ENCODE assay signal across 1 cellular context in the genomic region with DNA sequence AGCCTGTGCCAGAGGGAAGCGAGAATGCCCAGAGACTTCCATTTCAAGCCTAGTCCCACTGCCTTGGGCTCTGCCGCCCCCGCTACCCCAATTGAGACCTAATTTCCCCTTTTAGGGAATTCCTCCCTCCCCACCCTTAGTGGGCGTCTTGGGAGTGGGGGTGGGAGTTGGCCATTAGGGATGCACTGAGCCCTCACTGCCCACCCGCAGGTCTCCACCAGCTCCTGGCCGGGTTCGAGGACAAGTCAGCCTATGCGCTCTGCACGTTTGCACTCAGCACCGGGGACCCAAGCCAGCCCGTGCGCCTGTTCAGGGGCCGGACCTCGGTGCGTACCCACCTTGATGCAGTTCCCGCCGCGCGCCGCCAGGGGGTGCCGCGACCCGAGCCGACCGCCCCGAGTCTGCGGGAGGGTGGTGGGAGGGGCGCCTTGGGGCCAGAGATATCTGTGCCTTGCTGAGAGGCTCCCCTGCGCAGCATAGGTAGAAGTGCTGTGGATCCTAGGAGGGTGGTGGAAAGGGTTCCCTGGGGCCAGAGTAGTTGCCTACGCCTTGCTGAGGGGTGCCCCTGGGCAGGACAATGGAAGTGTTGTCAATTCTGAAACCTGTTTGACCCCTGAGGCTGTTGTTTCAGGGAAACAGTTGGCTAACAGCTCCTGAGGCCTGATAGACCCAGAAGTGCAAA.
TF ChIP-seq lines count a peak whose summit lies in the region.

No MANE protein-coding gene starts in this region.

TF ChIP-seq in HepG2, 621 proteins besides CTCF, POLR2A, EP300 and RAD21 (continues in another document):
- TF ChIP-seq KLF13 (CRISPR knock-in tag; IDR thresholded peaks at IDR 0.05) (0 out of 2 replicates have a peak, but pooled peaks have one; percentile 79), ZNF235 (CRISPR knock-in tag; IDR thresholded peaks at IDR 0.05; ENCODE audit: borderline replicate concordance) (no peak), ZBTB38 (CRISPR knock-in tag; IDR thresholded peaks at IDR 0.05) (peak; percentile 98), ZBTB42 (CRISPR knock-in tag; IDR thresholded peaks at IDR 0.05) (no peak; the same call in 1 of the 2 replicates), HNRNPUL1 (IDR thresholded peaks at IDR 0.05; ENCODE audit: low read depth, low read length) (no peak), FIP1L1 (IDR thresholded peaks at IDR 0.05; ENCODE audit: borderline replicate concordance, insufficient read depth, low read depth, low read length) (no peak), HCFC1 (IDR thresholded peaks at IDR 0.05; ENCODE audit: low read depth, low read length) (no peak), BRCA1 (CRISPR knock-in tag; IDR thresholded peaks at IDR 0.05) (no peak), ZFP90 (CRISPR knock-in tag; IDR thresholded peaks at IDR 0.05; ENCODE audit: borderline replicate concordance) (peak; percentile 82), ATF7-NPFF (CRISPR knock-in tag; IDR thresholded peaks at IDR 0.05; ENCODE audit: low read depth) (peak; percentile 84; the same call in 1 of the 2 replicates), MIER3 (CRISPR knock-in tag; IDR thresholded peaks at IDR 0.05; ENCODE audit: borderline replicate concordance) (peak; percentile 80; the same call in 1 of the 2 replicates), ZNF510 (CRISPR knock-in tag; IDR thresholded peaks at IDR 0.05; ENCODE audit: low read depth) (no peak), NR2C2 (CRISPR knock-in tag; IDR thresholded peaks at IDR 0.05; ENCODE audit: borderline replicate concordance) (peak; percentile 48; the same call in 1 of the 2 replicates), ONECUT2 (CRISPR knock-in tag; IDR thresholded peaks at IDR 0.05) (no peak), FOXO1 (CRISPR knock-in tag; IDR thresholded peaks at IDR 0.05) (peak; percentile 88), CENPX (CRISPR knock-in tag; IDR thresholded peaks at IDR 0.05) (no peak), ZNF614 (CRISPR knock-in tag; IDR thresholded peaks at IDR 0.05; ENCODE audit: borderline replicate concordance) (peak; percentile 89; the same call in 1 of the 2 replicates), MAFG (CRISPR knock-in tag; IDR thresholded peaks at IDR 0.05) (no peak), GTF3A (CRISPR knock-in tag; conservative IDR thresholded peaks at IDR 0.05) (peak; percentile 62; the same call in 1 of the 2 replicates), TOPORS (CRISPR knock-in tag; IDR thresholded peaks at IDR 0.05) (peak; percentile 54; the same call in 1 of the 2 replicates)
- TF ChIP-seq, protein P1, sequence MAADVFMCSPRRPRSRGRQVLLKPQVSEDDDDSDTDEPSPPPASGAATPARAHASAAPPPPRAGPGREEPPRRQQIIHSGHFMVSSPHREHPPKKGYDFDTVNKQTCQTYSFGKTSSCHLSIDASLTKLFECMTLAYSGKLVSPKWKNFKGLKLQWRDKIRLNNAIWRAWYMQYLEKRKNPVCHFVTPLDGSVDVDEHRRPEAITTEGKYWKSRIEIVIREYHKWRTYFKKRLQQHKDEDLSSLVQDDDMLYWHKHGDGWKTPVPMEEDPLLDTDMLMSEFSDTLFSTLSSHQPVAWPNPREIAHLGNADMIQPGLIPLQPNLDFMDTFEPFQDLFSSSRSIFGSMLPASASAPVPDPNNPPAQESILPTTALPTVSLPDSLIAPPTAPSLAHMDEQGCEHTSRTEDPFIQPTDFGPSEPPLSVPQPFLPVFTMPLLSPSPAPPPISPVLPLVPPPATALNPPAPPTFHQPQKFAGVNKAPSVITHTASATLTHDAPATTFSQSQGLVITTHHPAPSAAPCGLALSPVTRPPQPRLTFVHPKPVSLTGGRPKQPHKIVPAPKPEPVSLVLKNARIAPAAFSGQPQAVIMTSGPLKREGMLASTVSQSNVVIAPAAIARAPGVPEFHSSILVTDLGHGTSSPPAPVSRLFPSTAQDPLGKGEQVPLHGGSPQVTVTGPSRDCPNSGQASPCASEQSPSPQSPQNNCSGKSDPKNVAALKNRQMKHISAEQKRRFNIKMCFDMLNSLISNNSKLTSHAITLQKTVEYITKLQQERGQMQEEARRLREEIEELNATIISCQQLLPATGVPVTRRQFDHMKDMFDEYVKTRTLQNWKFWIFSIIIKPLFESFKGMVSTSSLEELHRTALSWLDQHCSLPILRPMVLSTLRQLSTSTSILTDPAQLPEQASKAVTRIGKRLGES (CRISPR knock-in tag; IDR thresholded peaks at IDR 0.05; ENCODE audit: borderline replicate concordance) = no peak
- TF ChIP-seq, protein P2, sequence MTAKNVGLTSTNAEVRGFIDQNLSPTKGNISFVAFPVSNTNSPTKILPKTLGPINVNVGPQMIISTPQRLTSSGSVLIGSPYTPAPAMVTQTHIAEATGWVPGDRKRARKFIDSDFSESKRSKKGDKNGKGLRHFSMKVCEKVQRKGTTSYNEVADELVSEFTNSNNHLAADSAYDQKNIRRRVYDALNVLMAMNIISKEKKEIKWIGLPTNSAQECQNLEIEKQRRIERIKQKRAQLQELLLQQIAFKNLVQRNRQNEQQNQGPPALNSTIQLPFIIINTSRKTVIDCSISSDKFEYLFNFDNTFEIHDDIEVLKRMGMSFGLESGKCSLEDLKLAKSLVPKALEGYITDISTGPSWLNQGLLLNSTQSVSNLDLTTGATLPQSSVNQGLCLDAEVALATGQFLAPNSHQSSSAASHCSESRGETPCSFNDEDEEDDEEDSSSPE (CRISPR knock-in tag; IDR thresholded peaks at IDR 0.05) = peak; percentile 67; the same call in 1 of the 2 replicates
- TF ChIP-seq, protein P3, sequence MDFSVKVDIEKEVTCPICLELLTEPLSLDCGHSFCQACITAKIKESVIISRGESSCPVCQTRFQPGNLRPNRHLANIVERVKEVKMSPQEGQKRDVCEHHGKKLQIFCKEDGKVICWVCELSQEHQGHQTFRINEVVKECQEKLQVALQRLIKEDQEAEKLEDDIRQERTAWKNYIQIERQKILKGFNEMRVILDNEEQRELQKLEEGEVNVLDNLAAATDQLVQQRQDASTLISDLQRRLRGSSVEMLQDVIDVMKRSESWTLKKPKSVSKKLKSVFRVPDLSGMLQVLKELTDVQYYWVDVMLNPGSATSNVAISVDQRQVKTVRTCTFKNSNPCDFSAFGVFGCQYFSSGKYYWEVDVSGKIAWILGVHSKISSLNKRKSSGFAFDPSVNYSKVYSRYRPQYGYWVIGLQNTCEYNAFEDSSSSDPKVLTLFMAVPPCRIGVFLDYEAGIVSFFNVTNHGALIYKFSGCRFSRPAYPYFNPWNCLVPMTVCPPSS (IDR thresholded peaks at IDR 0.05) = no peak
- TF ChIP-seq, protein P4, sequence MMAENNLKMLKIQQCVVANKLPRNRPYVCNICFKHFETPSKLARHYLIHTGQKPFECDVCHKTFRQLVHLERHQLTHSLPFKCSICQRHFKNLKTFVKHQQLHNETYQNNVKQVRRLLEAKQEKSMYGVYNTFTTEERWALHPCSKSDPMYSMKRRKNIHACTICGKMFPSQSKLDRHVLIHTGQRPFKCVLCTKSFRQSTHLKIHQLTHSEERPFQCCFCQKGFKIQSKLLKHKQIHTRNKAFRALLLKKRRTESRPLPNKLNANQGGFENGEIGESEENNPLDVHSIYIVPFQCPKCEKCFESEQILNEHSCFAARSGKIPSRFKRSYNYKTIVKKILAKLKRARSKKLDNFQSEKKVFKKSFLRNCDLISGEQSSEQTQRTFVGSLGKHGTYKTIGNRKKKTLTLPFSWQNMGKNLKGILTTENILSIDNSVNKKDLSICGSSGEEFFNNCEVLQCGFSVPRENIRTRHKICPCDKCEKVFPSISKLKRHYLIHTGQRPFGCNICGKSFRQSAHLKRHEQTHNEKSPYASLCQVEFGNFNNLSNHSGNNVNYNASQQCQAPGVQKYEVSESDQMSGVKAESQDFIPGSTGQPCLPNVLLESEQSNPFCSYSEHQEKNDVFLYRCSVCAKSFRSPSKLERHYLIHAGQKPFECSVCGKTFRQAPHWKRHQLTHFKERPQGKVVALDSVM (CRISPR knock-in tag; IDR thresholded peaks at IDR 0.05) = peak; percentile 66
- TF ChIP-seq, protein P5, sequence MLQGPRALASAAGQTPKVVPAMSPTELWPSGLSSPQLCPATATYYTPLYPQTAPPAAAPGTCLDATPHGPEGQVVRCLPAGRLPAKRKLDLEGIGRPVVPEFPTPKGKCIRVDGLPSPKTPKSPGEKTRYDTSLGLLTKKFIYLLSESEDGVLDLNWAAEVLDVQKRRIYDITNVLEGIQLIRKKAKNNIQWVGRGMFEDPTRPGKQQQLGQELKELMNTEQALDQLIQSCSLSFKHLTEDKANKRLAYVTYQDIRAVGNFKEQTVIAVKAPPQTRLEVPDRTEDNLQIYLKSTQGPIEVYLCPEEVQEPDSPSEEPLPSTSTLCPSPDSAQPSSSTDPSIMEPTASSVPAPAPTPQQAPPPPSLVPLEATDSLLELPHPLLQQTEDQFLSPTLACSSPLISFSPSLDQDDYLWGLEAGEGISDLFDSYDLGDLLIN (CRISPR knock-in tag; IDR thresholded peaks at IDR 0.05; ENCODE audit: borderline replicate concordance) = 0 out of 2 replicates have a peak, but pooled peaks have one; percentile 78
- TF ChIP-seq, protein P6, sequence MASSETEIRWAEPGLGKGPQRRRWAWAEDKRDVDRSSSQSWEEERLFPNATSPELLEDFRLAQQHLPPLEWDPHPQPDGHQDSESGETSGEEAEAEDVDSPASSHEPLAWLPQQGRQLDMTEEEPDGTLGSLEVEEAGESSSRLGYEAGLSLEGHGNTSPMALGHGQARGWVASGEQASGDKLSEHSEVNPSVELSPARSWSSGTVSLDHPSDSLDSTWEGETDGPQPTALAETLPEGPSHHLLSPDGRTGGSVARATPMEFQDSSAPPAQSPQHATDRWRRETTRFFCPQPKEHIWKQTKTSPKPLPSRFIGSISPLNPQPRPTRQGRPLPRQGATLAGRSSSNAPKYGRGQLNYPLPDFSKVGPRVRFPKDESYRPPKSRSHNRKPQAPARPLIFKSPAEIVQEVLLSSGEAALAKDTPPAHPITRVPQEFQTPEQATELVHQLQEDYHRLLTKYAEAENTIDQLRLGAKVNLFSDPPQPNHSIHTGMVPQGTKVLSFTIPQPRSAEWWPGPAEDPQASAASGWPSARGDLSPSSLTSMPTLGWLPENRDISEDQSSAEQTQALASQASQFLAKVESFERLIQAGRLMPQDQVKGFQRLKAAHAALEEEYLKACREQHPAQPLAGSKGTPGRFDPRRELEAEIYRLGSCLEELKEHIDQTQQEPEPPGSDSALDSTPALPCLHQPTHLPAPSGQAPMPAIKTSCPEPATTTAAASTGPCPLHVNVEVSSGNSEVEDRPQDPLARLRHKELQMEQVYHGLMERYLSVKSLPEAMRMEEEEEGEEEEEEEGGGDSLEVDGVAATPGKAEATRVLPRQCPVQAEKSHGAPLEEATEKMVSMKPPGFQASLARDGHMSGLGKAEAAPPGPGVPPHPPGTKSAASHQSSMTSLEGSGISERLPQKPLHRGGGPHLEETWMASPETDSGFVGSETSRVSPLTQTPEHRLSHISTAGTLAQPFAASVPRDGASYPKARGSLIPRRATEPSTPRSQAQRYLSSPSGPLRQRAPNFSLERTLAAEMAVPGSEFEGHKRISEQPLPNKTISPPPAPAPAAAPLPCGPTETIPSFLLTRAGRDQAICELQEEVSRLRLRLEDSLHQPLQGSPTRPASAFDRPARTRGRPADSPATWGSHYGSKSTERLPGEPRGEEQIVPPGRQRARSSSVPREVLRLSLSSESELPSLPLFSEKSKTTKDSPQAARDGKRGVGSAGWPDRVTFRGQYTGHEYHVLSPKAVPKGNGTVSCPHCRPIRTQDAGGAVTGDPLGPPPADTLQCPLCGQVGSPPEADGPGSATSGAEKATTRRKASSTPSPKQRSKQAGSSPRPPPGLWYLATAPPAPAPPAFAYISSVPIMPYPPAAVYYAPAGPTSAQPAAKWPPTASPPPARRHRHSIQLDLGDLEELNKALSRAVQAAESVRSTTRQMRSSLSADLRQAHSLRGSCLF (CRISPR knock-in tag; IDR thresholded peaks at IDR 0.05; ENCODE audit: borderline replicate concordance) = no peak
- TF ChIP-seq, protein P7, sequence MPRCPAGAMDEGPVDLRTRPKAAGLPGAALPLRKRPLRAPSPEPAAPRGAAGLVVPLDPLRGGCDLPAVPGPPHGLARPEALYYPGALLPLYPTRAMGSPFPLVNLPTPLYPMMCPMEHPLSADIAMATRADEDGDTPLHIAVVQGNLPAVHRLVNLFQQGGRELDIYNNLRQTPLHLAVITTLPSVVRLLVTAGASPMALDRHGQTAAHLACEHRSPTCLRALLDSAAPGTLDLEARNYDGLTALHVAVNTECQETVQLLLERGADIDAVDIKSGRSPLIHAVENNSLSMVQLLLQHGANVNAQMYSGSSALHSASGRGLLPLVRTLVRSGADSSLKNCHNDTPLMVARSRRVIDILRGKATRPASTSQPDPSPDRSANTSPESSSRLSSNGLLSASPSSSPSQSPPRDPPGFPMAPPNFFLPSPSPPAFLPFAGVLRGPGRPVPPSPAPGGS (CRISPR knock-in tag; IDR thresholded peaks at IDR 0.05) = peak; percentile 77
- TF ChIP-seq, protein P8, sequence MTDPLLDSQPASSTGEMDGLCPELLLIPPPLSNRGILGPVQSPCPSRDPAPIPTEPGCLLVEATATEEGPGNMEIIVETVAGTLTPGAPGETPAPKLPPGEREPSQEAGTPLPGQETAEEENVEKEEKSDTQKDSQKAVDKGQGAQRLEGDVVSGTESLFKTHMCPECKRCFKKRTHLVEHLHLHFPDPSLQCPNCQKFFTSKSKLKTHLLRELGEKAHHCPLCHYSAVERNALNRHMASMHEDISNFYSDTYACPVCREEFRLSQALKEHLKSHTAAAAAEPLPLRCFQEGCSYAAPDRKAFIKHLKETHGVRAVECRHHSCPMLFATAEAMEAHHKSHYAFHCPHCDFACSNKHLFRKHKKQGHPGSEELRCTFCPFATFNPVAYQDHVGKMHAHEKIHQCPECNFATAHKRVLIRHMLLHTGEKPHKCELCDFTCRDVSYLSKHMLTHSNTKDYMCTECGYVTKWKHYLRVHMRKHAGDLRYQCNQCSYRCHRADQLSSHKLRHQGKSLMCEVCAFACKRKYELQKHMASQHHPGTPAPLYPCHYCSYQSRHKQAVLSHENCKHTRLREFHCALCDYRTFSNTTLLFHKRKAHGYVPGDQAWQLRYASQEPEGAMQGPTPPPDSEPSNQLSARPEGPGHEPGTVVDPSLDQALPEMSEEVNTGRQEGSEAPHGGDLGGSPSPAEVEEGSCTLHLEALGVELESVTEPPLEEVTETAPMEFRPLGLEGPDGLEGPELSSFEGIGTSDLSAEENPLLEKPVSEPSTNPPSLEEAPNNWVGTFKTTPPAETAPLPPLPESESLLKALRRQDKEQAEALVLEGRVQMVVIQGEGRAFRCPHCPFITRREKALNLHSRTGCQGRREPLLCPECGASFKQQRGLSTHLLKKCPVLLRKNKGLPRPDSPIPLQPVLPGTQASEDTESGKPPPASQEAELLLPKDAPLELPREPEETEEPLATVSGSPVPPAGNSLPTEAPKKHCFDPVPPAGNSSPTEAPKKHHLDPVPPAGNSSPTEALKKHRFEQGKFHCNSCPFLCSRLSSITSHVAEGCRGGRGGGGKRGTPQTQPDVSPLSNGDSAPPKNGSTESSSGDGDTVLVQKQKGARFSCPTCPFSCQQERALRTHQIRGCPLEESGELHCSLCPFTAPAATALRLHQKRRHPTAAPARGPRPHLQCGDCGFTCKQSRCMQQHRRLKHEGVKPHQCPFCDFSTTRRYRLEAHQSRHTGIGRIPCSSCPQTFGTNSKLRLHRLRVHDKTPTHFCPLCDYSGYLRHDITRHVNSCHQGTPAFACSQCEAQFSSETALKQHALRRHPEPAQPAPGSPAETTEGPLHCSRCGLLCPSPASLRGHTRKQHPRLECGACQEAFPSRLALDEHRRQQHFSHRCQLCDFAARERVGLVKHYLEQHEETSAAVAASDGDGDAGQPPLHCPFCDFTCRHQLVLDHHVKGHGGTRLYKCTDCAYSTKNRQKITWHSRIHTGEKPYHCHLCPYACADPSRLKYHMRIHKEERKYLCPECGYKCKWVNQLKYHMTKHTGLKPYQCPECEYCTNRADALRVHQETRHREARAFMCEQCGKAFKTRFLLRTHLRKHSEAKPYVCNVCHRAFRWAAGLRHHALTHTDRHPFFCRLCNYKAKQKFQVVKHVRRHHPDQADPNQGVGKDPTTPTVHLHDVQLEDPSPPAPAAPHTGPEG (CRISPR knock-in tag; IDR thresholded peaks at IDR 0.05) = peak; percentile 83; the same call in 1 of the 2 replicates
- TF ChIP-seq, protein P9, sequence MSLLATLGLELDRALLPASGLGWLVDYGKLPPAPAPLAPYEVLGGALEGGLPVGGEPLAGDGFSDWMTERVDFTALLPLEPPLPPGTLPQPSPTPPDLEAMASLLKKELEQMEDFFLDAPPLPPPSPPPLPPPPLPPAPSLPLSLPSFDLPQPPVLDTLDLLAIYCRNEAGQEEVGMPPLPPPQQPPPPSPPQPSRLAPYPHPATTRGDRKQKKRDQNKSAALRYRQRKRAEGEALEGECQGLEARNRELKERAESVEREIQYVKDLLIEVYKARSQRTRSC (CRISPR knock-in tag; IDR thresholded peaks at IDR 0.05; ENCODE audit: low read depth) = no peak
